Comparison of ENCODE assay signal across 14 cellular contexts in the genomic region with DNA sequence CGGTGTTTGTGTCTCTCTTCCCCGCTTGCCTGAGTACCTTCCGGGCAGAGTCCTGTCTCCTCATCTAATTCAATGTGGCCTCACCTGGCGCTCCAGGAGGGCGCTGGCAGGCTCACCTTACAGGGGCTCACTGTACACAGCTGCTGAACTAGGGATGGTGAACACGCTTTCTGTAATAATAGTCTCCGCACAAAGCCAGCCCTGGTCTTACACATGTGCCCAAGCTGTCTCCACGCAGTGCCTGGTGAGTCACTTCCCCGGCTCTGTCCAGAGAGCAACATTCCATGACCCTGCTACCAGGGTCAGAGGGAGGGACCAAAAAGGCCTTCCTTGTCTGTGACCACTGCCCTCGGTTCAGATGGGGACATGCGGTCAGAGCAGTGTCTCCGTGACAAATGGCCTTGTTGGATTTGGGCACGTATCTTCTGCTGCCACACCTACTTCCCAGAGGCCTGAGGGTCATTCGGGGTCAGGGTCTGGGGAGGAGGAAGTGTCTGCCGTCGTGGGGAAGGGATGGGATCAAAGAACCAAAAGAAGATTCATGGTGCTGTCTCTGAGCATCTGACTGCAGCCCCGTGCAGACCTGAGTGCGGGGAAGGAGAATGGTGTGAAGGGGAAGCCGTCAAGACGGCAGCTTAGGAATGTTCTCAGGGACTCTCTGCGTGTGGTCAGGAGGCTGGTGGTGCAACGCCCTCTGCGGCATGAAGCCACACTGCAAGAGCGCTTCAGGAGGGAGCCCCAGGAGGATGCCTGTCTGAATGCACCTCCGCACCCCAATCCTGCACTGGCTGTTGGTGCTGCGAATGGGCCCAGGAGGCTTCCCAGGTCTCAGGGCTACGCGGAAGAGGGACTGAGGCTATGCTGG.
A peak's percentile ranks its signal among the peaks of the same experiment; 100 is the strongest.
DNase-seq lines count a peak whose midpoint lies in the region; ATAC-seq and TF ChIP-seq lines count a peak whose summit lies in the region.
"Had no signal": no experiment of that assay in that cellular context is flagged by ENCODE, and none has a peak within 500 bp of the region (broad histone marks: within the 10 kb centered on the region; RNA-seq: fewer than 3 reads in every experiment).

No MANE protein-coding gene starts in this region.

- TF ChIP-seq POLR2A in gastrocnemius medialis (IDR thresholded peaks at IDR 0.05) = no peak

- peak; percentile 40 for DNase-seq in GM03348 (ENCODE audit: low spot score)
- DNase-seq in brain microvascular endothelial cell = peak; percentile 78
- peak; percentile 88 for DNase-seq in islet precursor cell
- DNase-seq in gastrocnemius medialis = peak in 1 of 2 donors; percentile 67
- DNase-seq in ecto neural progenitor cell (ENCODE audit: low spot score) = no peak
- DNase-seq in NCI-H2029 treated with DMSO at 0.1 percent for 48 hours (lab: John Stamatoyannopoulos, UW) = no peak
- DNase-seq: activated CD4-positive, alpha-beta T cell treated with anti-CD3 and anti-CD28 coated beads, Interleukin-2, amount 50 U/mL, for 48 hours; activated naive CD4-positive, alpha-beta T cell treated with anti-CD3 and anti-CD28 coated beads for 36 hours; effector memory CD8-positive, alpha-beta T cell; NCI-H146; transverse colon had no signal

- peak; percentile 71 to 89 for ATAC-seq in gastrocnemius medialis
- no peak for ATAC-seq in HG03432 (IDR thresholded peaks at IDR 0.05; ENCODE audit: unreplicated experiment)
- ATAC-seq in GM19324 (IDR thresholded peaks at IDR 0.05; ENCODE audit: low FRiP score, unreplicated experiment) = no peak
- ATAC-seq: effector memory CD8-positive, alpha-beta T cell had no signal

- intact Hi-C loops in gastrocnemius medialis (cut with DNase I; ENCODE audit: low total_unique reads) = no loop called here

- TF ChIP-seq CTCF in brain microvascular endothelial cell (IDR thresholded peaks at IDR 0.05; ENCODE audit: low read depth, low read length, missing control alignments) (peak; percentile 53), gastrocnemius medialis (IDR thresholded peaks at IDR 0.05 in 4 of 5, conservative IDR thresholded peaks at IDR 0.05 in 1 of 5) (no peak)

- no peaks in the 10 kb centered on the region for H3K4me1 ChIP-seq in gastrocnemius medialis
- H3K4me1 ChIP-seq: pancreas, transverse colon had no signal

- in situ Hi-C loops in brain microvascular endothelial cell (cut with HindIII; ENCODE audit: low pct_ligation_motif_present, low sequenced_read_pairs) = no loop called here
- in situ Hi-C loops in gastrocnemius medialis (cut with MboI; ENCODE audit: low sequenced_read_pairs in 4 of 4) = no loop called here

- H3K4me3 ChIP-seq in brain microvascular endothelial cell (ENCODE audit: low read depth, low read length) = no peak overlapping the region
- no peak overlapping the region for H3K4me3 ChIP-seq in gastrocnemius medialis
- H3K4me3 ChIP-seq: pancreas, transverse colon had no signal

- H3K27me3 ChIP-seq in brain microvascular endothelial cell (replicated peaks) = no peaks in the 10 kb centered on the region
- no peaks in the 10 kb centered on the region for H3K27me3 ChIP-seq in gastrocnemius medialis
- H3K27me3 ChIP-seq: pancreas, transverse colon had no signal

- no peaks in the 10 kb centered on the region for H3K9me3 ChIP-seq in gastrocnemius medialis
- H3K9me3 ChIP-seq: pancreas, transverse colon had no signal

- H3K27ac ChIP-seq in brain microvascular endothelial cell (peak overlapping the region; percentile 67), gastrocnemius medialis (peak overlapping the region in 1 of 4 donors; percentile 48)
- H3K27ac ChIP-seq: pancreas, transverse colon had no signal

- H3K36me3 ChIP-seq in brain microvascular endothelial cell (replicated peaks) (peaks cover 68% of the 10 kb centered on the region), gastrocnemius medialis (peaks cover 0 to 96% of the 10 kb centered on the region in 2 donors)

Comparison
In these comparisons a context has a peak if more than half of its experiments do, and no peak if none do; other contexts are left out.
1. DNase-seq: peak in GM03348 (single experiment), brain microvascular endothelial cell (single experiment) and islet precursor cell (single experiment); none in ecto neural progenitor cell (single experiment) and NCI-H2029 treated with DMSO at 0.1 percent for 48 hours (single experiment).
2. ATAC-seq: peak in gastrocnemius medialis (2 of 2); none in HG03432 (single experiment) and GM19324 (single experiment).